Comparison of ENCODE assay signal across 20 cellular contexts in the genomic region with DNA sequence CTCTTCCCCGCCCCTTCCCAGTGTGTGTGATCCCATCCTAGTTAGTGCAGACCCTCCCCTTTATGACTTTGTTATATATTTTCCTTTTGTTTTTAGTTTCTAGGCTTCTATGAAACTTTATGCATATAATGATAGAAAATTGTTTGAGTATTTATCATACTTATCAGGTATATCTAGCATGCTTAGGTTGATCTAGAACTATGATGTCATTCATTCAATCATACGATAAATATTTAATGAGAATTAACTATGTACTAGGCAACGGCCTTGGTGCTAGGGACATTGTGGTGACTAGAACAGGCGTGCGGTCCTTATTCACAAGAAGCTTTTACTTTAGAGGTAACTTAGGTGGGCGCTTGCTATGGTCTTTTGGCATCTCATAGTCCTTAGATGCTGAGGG. TPM values are rescaled to one million over a fixed set of nuclear protein-coding genes. Genes with fewer than 3 reads are reported as not detected.
DNase-seq lines count a peak whose midpoint lies in the region; ATAC-seq and TF ChIP-seq lines count a peak whose summit lies in the region.
"Had no signal": no experiment of that assay in that cellular context is flagged by ENCODE, and none has a peak within 500 bp of the region (broad histone marks: within the 10 kb centered on the region; RNA-seq: fewer than 3 reads in every experiment).

No MANE protein-coding gene starts in this region.

- peaks cover 9% of the 10 kb centered on the region for H3K9me3 Mint-ChIP-seq in nephron
- peaks cover under 1% of the 10 kb centered on the region for H3K9me3 Mint-ChIP-seq in osteocyte (ENCODE audit: unreplicated experiment)
- no peaks in the 10 kb centered on the region for H3K9me3 Mint-ChIP-seq in effector memory CD8-positive, alpha-beta T cell

- no peak overlapping the region for H3K4me3 ChIP-seq in SK-N-SH (ENCODE audit: low read depth in 2 of 2, low read length in 1 of 2)
- no peak overlapping the region for H3K4me3 ChIP-seq in HEK293 (ENCODE audit: low read depth, low read length)
- H3K4me3 ChIP-seq: A549; BLaER1 treated with 17β-estradiol and CSF1 and Interleukin-3, amounts not matched to agents 10 nM and 100 nM had no signal

- CTCF ChIA-PET in SK-N-SH (lab: Yijun Ruan, JAX) (no interaction called here), HEK293 (lab: Yijun Ruan, JAX) (no interaction called here)

- H3K4me1 ChIP-seq in SK-N-SH (ENCODE audit: control insufficient read depth in 1 of 2, insufficient read depth in 2 of 2, low read depth in 1 of 2, low read length in 1 of 2) (peaks cover 0 to 8% of the 10 kb centered on the region in 2 experiments; a peak in 1 of 4 replicates), HEK293 (ENCODE audit: control insufficient read depth, insufficient read depth, low read length) (no peaks in the 10 kb centered on the region)
- H3K4me1 ChIP-seq: A549, Caco-2 had no signal

- H3F3A ChIP-seq in SK-N-SH (replicated peaks; ENCODE audit: insufficient read depth), result peaks cover 11% of the 10 kb centered on the region

- H3K27ac ChIP-seq in SK-N-SH (ENCODE audit: low read depth in 2 of 2, low read length in 1 of 2) (peak overlapping the region in 1 of 2 experiments; percentile 70; a peak in 1 of 4 replicates), HEK293 (ENCODE audit: extremely low read depth, low read depth, low read length) (no peak overlapping the region)
- H3K27ac ChIP-seq: 22Rv1, A549 had no signal

- no peaks in the 10 kb centered on the region for H3K9me2 ChIP-seq in SK-N-SH

- H3K4me3 Mint-ChIP-seq in nephron, result no peak overlapping the region
- no peak overlapping the region for H3K4me3 Mint-ChIP-seq in osteocyte (ENCODE audit: unreplicated experiment)
- no peak overlapping the region for H3K4me3 Mint-ChIP-seq in effector memory CD8-positive, alpha-beta T cell
- H3K4me3 Mint-ChIP-seq: B cell; CD4-positive, alpha-beta T cell; CD8-positive, alpha-beta T cell had no signal

- H3K4me2 ChIP-seq in SK-N-SH, result peak overlapping the region; percentile 36; the same call in 1 of the 2 replicates
- H3K4me2 ChIP-seq: A549 had no signal

- DNase-seq in SK-N-SH (no peak), osteocyte (ENCODE audit: extremely low spot score, unreplicated experiment) (no peak)
- DNase-seq in effector memory CD8-positive, alpha-beta T cell, result no peak
- DNase-seq: AML-193; Caco-2; Calu3; CD4-positive, alpha-beta T cell; CD8-positive, alpha-beta T cell; DMS79 treated with DMSO at 0.1 percent for 48 hours; GF-D8 had no signal

- TF ChIP-seq CTCF in SK-N-SH (IDR thresholded peaks at IDR 0.05), result no peak
- TF ChIP-seq CTCF in HEK293 (tag by site-specific recombination; IDR thresholded peaks at IDR 0.05), result no peak
- TF ChIP-seq CTCF in nephron (IDR thresholded peaks at IDR 0.05; ENCODE audit: unreplicated experiment in 3 of 3), result no peak
- no peak for TF ChIP-seq CTCF in osteocyte (IDR thresholded peaks at IDR 0.05)

- H3K27ac Mint-ChIP-seq in nephron (peak overlapping the region in 2 of 3 experiments; percentile 24 to 95), osteocyte (ENCODE audit: unreplicated experiment) (peak overlapping the region; percentile 83)
- H3K27ac Mint-ChIP-seq in effector memory CD8-positive, alpha-beta T cell, result no peak overlapping the region
- H3K27ac Mint-ChIP-seq: B cell; CD4-positive, alpha-beta T cell; CD8-positive, alpha-beta T cell had no signal

- no peaks in the 10 kb centered on the region for H3K27me3 Mint-ChIP-seq in nephron (ENCODE audit: low read depth)
- H3K27me3 Mint-ChIP-seq in osteocyte (ENCODE audit: unreplicated experiment), result no peaks in the 10 kb centered on the region
- H3K27me3 Mint-ChIP-seq in effector memory CD8-positive, alpha-beta T cell, result peaks cover 0 to 9% of the 10 kb centered on the region in 2 donors
- H3K27me3 Mint-ChIP-seq: CD4-positive, alpha-beta T cell had no signal

- H3K9me3 ChIP-seq in SK-N-SH (no peaks in the 10 kb centered on the region), HEK293 (ENCODE audit: control insufficient read depth, insufficient read depth, low read depth, low read length) (no peaks in the 10 kb centered on the region)

- ATAC-seq in SK-N-SH treated with all-trans-retinoic acid at 6 μM for 48 hours, result no peak
- no peak for ATAC-seq in effector memory CD8-positive, alpha-beta T cell (replicated peaks)
- no peak for ATAC-seq in GM19455 (IDR thresholded peaks at IDR 0.05; ENCODE audit: unreplicated experiment)
- ATAC-seq: A549; CD8-positive, alpha-beta T cell had no signal

- no peaks in the 10 kb centered on the region for H3K27me3 ChIP-seq in SK-N-SH (ENCODE audit: insufficient read depth)
- H3K27me3 ChIP-seq: BLaER1 treated with 17β-estradiol and CSF1 and Interleukin-3, amounts not matched to agents 10 nM and 100 nM had no signal

- TF ChIP-seq RAD21 in SK-N-SH (IDR thresholded peaks at IDR 0.05; ENCODE audit: low read length), result no peak

- WGBS in SK-N-SH (ENCODE audit: low lambda C conversion rate), result 89% methylated on average over 6 of the region's 6 CpGs

- no peak overlapping the region for H3K9ac ChIP-seq in SK-N-SH
- H3K9ac ChIP-seq: BLaER1 treated with 17β-estradiol and CSF1 and Interleukin-3, amounts not matched to agents 10 nM and 100 nM had no signal

- H3K36me3 ChIP-seq in SK-N-SH (replicated peaks in 1 of 2; ENCODE audit: control insufficient read depth in 1 of 2, insufficient read depth in 2 of 2, low read length in 1 of 2), result no peaks in the 10 kb centered on the region
- no peaks in the 10 kb centered on the region for H3K36me3 ChIP-seq in HEK293 (ENCODE audit: control insufficient read depth in 2 of 2, insufficient read depth in 1 of 2, low read length in 2 of 2)

- H2AFZ ChIP-seq in SK-N-SH (ENCODE audit: low read depth), result no peak overlapping the region

- H3K36me3 Mint-ChIP-seq in nephron (ENCODE audit: low read depth), result no peaks in the 10 kb centered on the region
- H3K36me3 Mint-ChIP-seq in osteocyte (ENCODE audit: unreplicated experiment), result no peaks in the 10 kb centered on the region
- peaks cover 2% of the 10 kb centered on the region for H3K36me3 Mint-ChIP-seq in effector memory CD8-positive, alpha-beta T cell (ENCODE audit: insufficient read depth)
- H3K36me3 Mint-ChIP-seq: CD8-positive, alpha-beta T cell had no signal

- H4K20me1 ChIP-seq in SK-N-SH (ENCODE audit: insufficient read depth), result no peaks in the 10 kb centered on the region
- H4K20me1 ChIP-seq: BLaER1 treated with 17β-estradiol and CSF1 and Interleukin-3, amounts not matched to agents 10 nM and 100 nM had no signal

- H3K4me1 Mint-ChIP-seq in nephron (peaks cover 18% of the 10 kb centered on the region), osteocyte (ENCODE audit: unreplicated experiment) (peaks cover 27% of the 10 kb centered on the region)
- no peaks in the 10 kb centered on the region for H3K4me1 Mint-ChIP-seq in effector memory CD8-positive, alpha-beta T cell (ENCODE audit: low read depth in 2 of 2)
- H3K4me1 Mint-ChIP-seq: B cell had no signal

- TF ChIP-seq EP300 in SK-N-SH (IDR thresholded peaks at IDR 0.05; ENCODE audit: borderline replicate concordance in 1 of 2, low read depth in 1 of 2, low read length in 1 of 2), result no peak

- POLR2A ChIA-PET in SK-N-SH (lab: Yijun Ruan, JAX) (no interaction called here), HEK293 (lab: Yijun Ruan, JAX) (no interaction called here)

- no peaks in the 10 kb centered on the region for H3K79me2 ChIP-seq in SK-N-SH (ENCODE audit: insufficient read depth)

TF ChIP-seq in SK-N-SH, 30 proteins besides CTCF, POLR2A, EP300 and RAD21 (continues in another document):
- TF ChIP-seq SMC3 (IDR thresholded peaks at IDR 0.05; ENCODE audit: low read depth, low read length), result no peak
- TF ChIP-seq TCF12 (IDR thresholded peaks at IDR 0.05), result no peak
- no peak for TF ChIP-seq TEAD4 (IDR thresholded peaks at IDR 0.05; ENCODE audit: borderline replicate concordance, insufficient read depth)
- no peak for TF ChIP-seq MXI1 (IDR thresholded peaks at IDR 0.05; ENCODE audit: low read depth, low read length)
- no peak for TF ChIP-seq YY1 (IDR thresholded peaks at IDR 0.05; ENCODE audit: low read depth)
- TF ChIP-seq CHD2 (IDR thresholded peaks at IDR 0.05; ENCODE audit: low read length, partially characterized antibody), result no peak
- no peak for TF ChIP-seq NRF1 (IDR thresholded peaks at IDR 0.05; ENCODE audit: low read depth, low read length)
- TF ChIP-seq, protein P1, sequence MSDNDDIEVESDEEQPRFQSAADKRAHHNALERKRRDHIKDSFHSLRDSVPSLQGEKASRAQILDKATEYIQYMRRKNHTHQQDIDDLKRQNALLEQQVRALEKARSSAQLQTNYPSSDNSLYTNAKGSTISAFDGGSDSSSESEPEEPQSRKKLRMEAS (IDR thresholded peaks at IDR 0.05; ENCODE audit: low read depth), result no peak

TF ChIP-seq in SK-N-SH treated with all-trans-retinoic acid at 6 μM for 48 hours, 23 proteins besides CTCF, POLR2A, EP300 and RAD21 (continues in another document):
- TF ChIP-seq, protein P2, sequence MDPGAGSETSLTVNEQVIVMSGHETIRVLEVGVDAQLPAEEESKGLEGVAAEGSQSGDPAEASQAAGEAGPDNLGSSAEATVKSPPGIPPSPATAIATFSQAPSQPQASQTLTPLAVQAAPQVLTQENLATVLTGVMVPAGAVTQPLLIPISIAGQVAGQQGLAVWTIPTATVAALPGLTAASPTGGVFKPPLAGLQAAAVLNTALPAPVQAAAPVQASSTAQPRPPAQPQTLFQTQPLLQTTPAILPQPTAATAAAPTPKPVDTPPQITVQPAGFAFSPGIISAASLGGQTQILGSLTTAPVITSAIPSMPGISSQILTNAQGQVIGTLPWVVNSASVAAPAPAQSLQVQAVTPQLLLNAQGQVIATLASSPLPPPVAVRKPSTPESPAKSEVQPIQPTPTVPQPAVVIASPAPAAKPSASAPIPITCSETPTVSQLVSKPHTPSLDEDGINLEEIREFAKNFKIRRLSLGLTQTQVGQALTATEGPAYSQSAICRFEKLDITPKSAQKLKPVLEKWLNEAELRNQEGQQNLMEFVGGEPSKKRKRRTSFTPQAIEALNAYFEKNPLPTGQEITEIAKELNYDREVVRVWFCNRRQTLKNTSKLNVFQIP (CRISPR knock-in tag; IDR thresholded peaks at IDR 0.05; ENCODE audit: borderline replicate concordance, low read depth), result no peak

TF ChIP-seq in HEK293, 187 proteins besides CTCF, POLR2A, EP300 and RAD21:
- TF ChIP-seq ZNF248 (tag by site-specific recombination; IDR thresholded peaks at IDR 0.05), result no peak
- TF ChIP-seq, protein P3, sequence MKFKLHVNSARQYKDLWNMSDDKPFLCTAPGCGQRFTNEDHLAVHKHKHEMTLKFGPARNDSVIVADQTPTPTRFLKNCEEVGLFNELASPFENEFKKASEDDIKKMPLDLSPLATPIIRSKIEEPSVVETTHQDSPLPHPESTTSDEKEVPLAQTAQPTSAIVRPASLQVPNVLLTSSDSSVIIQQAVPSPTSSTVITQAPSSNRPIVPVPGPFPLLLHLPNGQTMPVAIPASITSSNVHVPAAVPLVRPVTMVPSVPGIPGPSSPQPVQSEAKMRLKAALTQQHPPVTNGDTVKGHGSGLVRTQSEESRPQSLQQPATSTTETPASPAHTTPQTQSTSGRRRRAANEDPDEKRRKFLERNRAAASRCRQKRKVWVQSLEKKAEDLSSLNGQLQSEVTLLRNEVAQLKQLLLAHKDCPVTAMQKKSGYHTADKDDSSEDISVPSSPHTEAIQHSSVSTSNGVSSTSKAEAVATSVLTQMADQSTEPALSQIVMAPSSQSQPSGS (tag by site-specific recombination; IDR thresholded peaks at IDR 0.05; ENCODE audit: low read depth), result peak; percentile 54; the same call in 1 of the 2 replicates

RNA-seq across cellular contexts. Expression of a gene that starts 13.6 kb away (rescaled TPM):
- not detected in 2 replicates for polyA plus RNA-seq in SK-N-SH (2012; rRNA removed)
- polyA plus RNA-seq in SK-N-SH (2012; cell fraction: cytosol; rRNA removed), result 0.01 and 0.03 TPM in 2 replicates
- not detected in 2 replicates for polyA plus RNA-seq in SK-N-SH (2012; cell fraction: nucleus; rRNA removed)
- total RNA-seq in osteocyte, result not detected in 2 replicates
- total RNA-seq: A172; B cell; Calu3; CD8-positive, alpha-beta T cell had no signal
- polyA plus RNA-seq: BJ had no signal

Comparison
In these comparisons a context has a peak if more than half of its experiments do, and no peak if none do; other contexts are left out.
1. H3K27ac Mint-ChIP-seq: peak in nephron (2 of 3) and osteocyte (single experiment); none in effector memory CD8-positive, alpha-beta T cell (0 of 2).